In genomic region chr19:4063369-4064072, GRCh38 we compare ENCODE assay signal across 8 cellular contexts. TPM values are rescaled to one million over a fixed set of nuclear protein-coding genes. Genes with fewer than 3 reads are reported as not detected.
DNase-seq lines count a peak whose midpoint lies in the region; ATAC-seq and TF ChIP-seq lines count a peak whose summit lies in the region.

No MANE protein-coding gene starts in this region.

- H3K36me3 ChIP-seq in ACC112 (ENCODE audit: insufficient read depth, low read length), result no peaks in the 10 kb centered on the region
- H3K36me3 ChIP-seq in HUES6 (ENCODE audit: control insufficient read depth, insufficient read depth, low read length), result peaks cover 10% of the 10 kb centered on the region
- H3K36me3 ChIP-seq in mucosa of stomach (ENCODE audit: control insufficient read depth, insufficient read depth, low read length), result no peaks in the 10 kb centered on the region

- ATAC-seq in GM19023 (IDR thresholded peaks at IDR 0.05; ENCODE audit: unreplicated experiment), result no peak

- peak overlapping the region; percentile 83 for H3K27ac ChIP-seq in ACC112 (ENCODE audit: low read depth, low read length)
- H3K27ac ChIP-seq in HUES6 (ENCODE audit: low read depth, low read length), result no peak overlapping the region
- H3K27ac ChIP-seq in caudate nucleus (ENCODE audit: low read depth, low read length), result peak overlapping the region; percentile 93

- DNase-seq in caudate nucleus (lab: John Stamatoyannopoulos, UW) (no peak), HT-29 (ENCODE audit: low spot score) (no peak), GM10266 (ENCODE audit: extremely low spot score) (no peak), NCI-H82 treated with DMSO at 0.1 percent for 48 hours (lab: John Stamatoyannopoulos, UW; ENCODE audit: unreplicated experiment) (no peak)

- H3K9ac ChIP-seq in HUES6 (ENCODE audit: low read length) (peak overlapping the region; percentile 86), mucosa of stomach (ENCODE audit: low read length) (peak overlapping the region; percentile 86)

- TF ChIP-seq CTCF in GM10266 (IDR thresholded peaks at IDR 0.05; ENCODE audit: control insufficient read depth, insufficient read depth, low read depth, missing control alignments), result no peak

- H3K79me2 ChIP-seq in ACC112 (ENCODE audit: control insufficient read depth, insufficient read depth, low read length, unreplicated experiment), result peaks cover 69% of the 10 kb centered on the region

- no peaks in the 10 kb centered on the region for H3K9me3 ChIP-seq in HUES6 (ENCODE audit: control insufficient read depth, insufficient read depth, low read depth, low read length)
- H3K9me3 ChIP-seq in mucosa of stomach (ENCODE audit: control insufficient read depth, low read length), result no peaks in the 10 kb centered on the region

- H3K4me1 ChIP-seq in ACC112 (ENCODE audit: control insufficient read depth, insufficient read depth, low read length, unreplicated experiment), result peaks cover 33% of the 10 kb centered on the region
- H3K4me1 ChIP-seq in HUES6 (ENCODE audit: control insufficient read depth, insufficient read depth, low read length), result peaks cover 48% of the 10 kb centered on the region
- H3K4me1 ChIP-seq in mucosa of stomach (ENCODE audit: control insufficient read depth, insufficient read depth, low read length), result peaks cover 61% of the 10 kb centered on the region

- H3K4me3 ChIP-seq in ACC112 (ENCODE audit: low read depth, low read length) (peak overlapping the region; percentile 95), HUES6 (ENCODE audit: low read depth, low read length) (peak overlapping the region; percentile 77), mucosa of stomach (ENCODE audit: low read length) (peak overlapping the region; percentile 49)

- H2AFZ ChIP-seq in ACC112 (ENCODE audit: low read length, unreplicated experiment), result no peak overlapping the region

- H3K27me3 ChIP-seq in ACC112 (ENCODE audit: insufficient read depth, low read length) (no peaks in the 10 kb centered on the region), HUES6 (ENCODE audit: control insufficient read depth, insufficient read depth, low read length) (peaks cover 13% of the 10 kb centered on the region), mucosa of stomach (ENCODE audit: control insufficient read depth, insufficient read depth, low read length) (no peaks in the 10 kb centered on the region)

RNA-seq across cellular contexts. Expression of gene ZBTB7A, which starts 3.2 kb away (rescaled TPM):
- 67.4 and 72.7 TPM in 2 replicates for total RNA-seq in HT-29 (2014; rRNA removed; shearing (Covaris generic))

RNA-seq across cellular contexts. Expression of gene PIAS4, which starts 56.0 kb away (rescaled TPM):
- total RNA-seq in HT-29 (2014; rRNA removed; shearing (Covaris generic)), result 40.6 and 40.8 TPM in 2 replicates
